Comparison of ENCODE assay signal across 23 cellular contexts in the genomic region with DNA sequence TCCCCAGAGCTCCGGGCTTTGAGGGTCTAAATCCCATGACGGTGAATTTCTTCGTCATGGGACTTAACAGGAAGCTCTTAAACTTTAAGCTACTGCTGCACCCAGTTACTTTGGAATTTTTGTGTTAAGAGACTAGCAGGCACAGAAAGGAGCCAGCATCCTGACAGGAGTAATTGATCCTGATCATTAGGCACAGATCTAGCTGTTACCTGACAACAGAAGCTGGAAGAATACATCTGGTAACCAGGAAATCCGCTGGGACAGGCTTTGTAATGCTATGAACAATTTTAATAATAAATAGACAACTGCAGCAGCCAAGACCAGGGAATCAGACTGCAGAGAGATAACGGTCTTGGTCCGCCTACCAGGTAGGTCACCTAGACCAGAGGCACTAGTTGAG.
"Had no signal": no experiment of that assay in that cellular context is flagged by ENCODE, and none has a peak within 500 bp of the region (broad histone marks: within the 10 kb centered on the region; RNA-seq: fewer than 3 reads in every experiment).

No MANE protein-coding gene starts in this region.

- H3K27me3 ChIP-seq: colonic mucosa, esophagus muscularis mucosa, esophagus squamous epithelium, foreskin keratinocyte, gastrocnemius medialis, gastroesophageal sphincter, heart left ventricle, heart right ventricle had no signal

- DNase-seq: colonic mucosa; cortex of kidney; dermis blood vessel endothelial cell; dorsolateral prefrontal cortex; effector CD4-positive, alpha-beta T cell; effector CD8-positive, alpha-beta T cell; effector memory CD4-positive, alpha-beta T cell; effector memory CD8-positive, alpha-beta T cell; endodermal cell; erythroblast; esophagus squamous epithelium; foreskin keratinocyte; foreskin melanocyte; gastrocnemius medialis; glutamatergic neuron; head of caudate nucleus; heart left ventricle; heart right ventricle had no signal

- ATAC-seq: effector memory CD8-positive, alpha-beta T cell; esophagus mucosa; foreskin keratinocyte; gastrocnemius medialis; gastroesophageal sphincter; heart left ventricle; heart right ventricle had no signal

- H3K36me3 ChIP-seq: colonic mucosa, esophagus muscularis mucosa, esophagus squamous epithelium, gastrocnemius medialis, gastroesophageal sphincter, heart left ventricle, heart right ventricle had no signal

- H3K4me3 ChIP-seq: colonic mucosa, coronary artery, dorsolateral prefrontal cortex, esophagus muscularis mucosa, esophagus squamous epithelium, gastrocnemius medialis, gastroesophageal sphincter, heart left ventricle, heart right ventricle had no signal

- H3K27ac ChIP-seq: colonic mucosa, coronary artery, dorsolateral prefrontal cortex, epithelial cell of prostate, esophagus muscularis mucosa, esophagus squamous epithelium, foreskin keratinocyte, gastrocnemius medialis, gastroesophageal sphincter, heart left ventricle, heart right ventricle had no signal

- H3K9me3 ChIP-seq: colonic mucosa, esophagus muscularis mucosa, esophagus squamous epithelium, gastrocnemius medialis, gastroesophageal sphincter, heart left ventricle, heart right ventricle had no signal
